Comparison of ENCODE assay signal across 8 cellular contexts in the genomic region with DNA sequence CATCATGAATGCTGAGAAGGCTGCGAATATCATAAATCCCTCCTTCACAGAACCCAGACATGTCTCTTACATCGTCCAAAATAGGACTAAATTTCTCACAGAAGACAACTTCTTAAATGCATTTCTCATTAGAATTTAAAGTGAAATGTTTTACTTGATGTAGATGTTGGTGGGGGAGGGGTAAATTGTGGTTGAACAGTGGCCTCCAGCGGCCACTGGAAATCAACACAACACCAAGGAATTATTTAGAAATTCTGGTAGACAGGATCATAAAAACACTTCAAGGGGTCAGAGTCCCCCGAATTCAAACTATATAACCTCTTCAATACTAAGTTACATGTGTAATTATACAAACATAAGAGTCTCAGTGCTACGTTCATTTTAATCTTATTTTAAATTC.
A peak's percentile ranks its signal among the peaks of the same experiment; 100 is the strongest.
DNase-seq lines count a peak whose midpoint lies in the region; ATAC-seq and TF ChIP-seq lines count a peak whose summit lies in the region.

No MANE protein-coding gene starts in this region.

- WGBS in testis, 2 donors = 35 to 44% methylated on average over 5 of the region's 5 CpGs

- no peaks in the 10 kb centered on the region for H3K36me3 ChIP-seq in BJ (ENCODE audit: control insufficient read depth, insufficient read depth, low read length)
- no peaks in the 10 kb centered on the region for H3K36me3 ChIP-seq in testis (ENCODE audit: low read depth, missing control alignments)

- H3K27me3 ChIP-seq in BJ (ENCODE audit: control insufficient read depth, insufficient read depth, low read length) (no peaks in the 10 kb centered on the region), testis (no peaks in the 10 kb centered on the region)

- H3K4me3 Mint-ChIP-seq in activated naive CD4-positive, alpha-beta T cell treated with anti-CD3 and anti-CD28 coated beads, Interleukin-2, amount 10 ng/mL, durations not matched to agents 7 days and 5 days = no peak overlapping the region

- no peak for TF ChIP-seq POLR2A in testis (IDR thresholded peaks at IDR 0.05)

- TF ChIP-seq CTCF in BJ (IDR thresholded peaks at IDR 0.05; ENCODE audit: insufficient read depth, low read depth, low read length) (peak; percentile 54), testis (IDR thresholded peaks at IDR 0.05) (peak; percentile 8 to 47 (median 36))

- H3K9me3 ChIP-seq in testis = no peaks in the 10 kb centered on the region

- no peak overlapping the region for H3K27ac ChIP-seq in testis

- peak; percentile 84 for ATAC-seq in GM18867 (IDR thresholded peaks at IDR 0.05; ENCODE audit: unreplicated experiment)

- no peaks in the 10 kb centered on the region for H3K9me3 Mint-ChIP-seq in activated naive CD4-positive, alpha-beta T cell treated with anti-CD3 and anti-CD28 coated beads, Interleukin-2, amount 10 ng/mL, durations not matched to agents 7 days and 5 days

- H3K27ac Mint-ChIP-seq in activated naive CD4-positive, alpha-beta T cell treated with anti-CD3 and anti-CD28 coated beads, Interleukin-2, amount 10 ng/mL, durations not matched to agents 7 days and 5 days = no peak overlapping the region

- H3K4me3 ChIP-seq in BJ (ENCODE audit: low read depth, low read length) (no peak overlapping the region), testis (no peak overlapping the region)

- DNase-seq in BJ (ENCODE audit: low read depth) (no peak), HT1080 (ENCODE audit: low read depth) (peak; percentile 42), SK-N-DZ (ENCODE audit: low spot score) (peak; percentile 63), glomerular visceral epithelial cell (ENCODE audit: extremely low spot score) (peak; percentile 24), testis (peak; percentile 31)
- no peak for DNase-seq in activated naive CD4-positive, alpha-beta T cell treated with anti-CD3 and anti-CD28 coated beads, Interleukin-2, amount 10 ng/mL, durations not matched to agents 7 days and 5 days
- no peak for DNase-seq in stimulated activated naive CD4-positive, alpha-beta T cell (lab: John Stamatoyannopoulos, UW)

- no peaks in the 10 kb centered on the region for H3K27me3 Mint-ChIP-seq in activated naive CD4-positive, alpha-beta T cell treated with anti-CD3 and anti-CD28 coated beads, Interleukin-2, amount 10 ng/mL, durations not matched to agents 7 days and 5 days

- no peaks in the 10 kb centered on the region for H3K36me3 Mint-ChIP-seq in activated naive CD4-positive, alpha-beta T cell treated with anti-CD3 and anti-CD28 coated beads, Interleukin-2, amount 10 ng/mL, durations not matched to agents 7 days and 5 days

- intact Hi-C loops in testis (cut with DNase I; ENCODE audit: low total_unique reads) = no loop called here

- H3K4me1 Mint-ChIP-seq in activated naive CD4-positive, alpha-beta T cell treated with anti-CD3 and anti-CD28 coated beads, Interleukin-2, amount 10 ng/mL, durations not matched to agents 7 days and 5 days = no peaks in the 10 kb centered on the region

- H3K4me1 ChIP-seq in testis = no peaks in the 10 kb centered on the region

- CTCF ChIA-PET in BJ (lab: Yijun Ruan, JAX) = interaction anchor here (0.9 kb wide), 1 partner anchor 11 kb away, joined by 3 read pairs; no protein-coding TSS in a partner anchor
- CTCF ChIA-PET in activated naive CD4-positive, alpha-beta T cell treated with anti-CD3 and anti-CD28 coated beads, Interleukin-2, amount 10 ng/mL, durations not matched to agents 7 days and 5 days (lab: Charles Lee) = no interaction called here

- POLR2A ChIA-PET in BJ (lab: Charles Lee) = no interaction called here

Comparison
In these comparisons a context has a peak if more than half of its experiments do, and no peak if none do; other contexts are left out.
1. DNase-seq: peak in HT1080 (single experiment), SK-N-DZ (single experiment), glomerular visceral epithelial cell (single experiment) and testis (single experiment); none in BJ (single experiment), activated naive CD4-positive, alpha-beta T cell treated with anti-CD3 and anti-CD28 coated beads, Interleukin-2, amount 10 ng/mL, durations not matched to agents 7 days and 5 days (single experiment) and stimulated activated naive CD4-positive, alpha-beta T cell (0 of 6).